In genomic region chr17:46002311-46002972, GRCh38 we compare ENCODE assay signal across 9 cellular contexts. TPM values are rescaled to one million over a fixed set of nuclear protein-coding genes. Genes with fewer than 3 reads are reported as not detected.
DNase-seq lines count a peak whose midpoint lies in the region; ATAC-seq and TF ChIP-seq lines count a peak whose summit lies in the region.
"Had no signal": no experiment of that assay in that cellular context is flagged by ENCODE, and none has a peak within 500 bp of the region (broad histone marks: within the 10 kb centered on the region; RNA-seq: fewer than 3 reads in every experiment).

No MANE protein-coding gene starts in this region.

- intact Hi-C loops in activated naive CD4-positive, alpha-beta T cell treated with anti-CD3 and anti-CD28 coated beads for 36 hours (cut with micrococcal nuclease), result loop anchor here (1.0 kb wide), 3 partner anchors 42 to 211 kb away; partner anchors contain the start of gene KANSL1

- no peaks in the 10 kb centered on the region for H3K36me3 Mint-ChIP-seq in activated naive CD4-positive, alpha-beta T cell treated with anti-CD3 and anti-CD28 coated beads for 36 hours (ENCODE audit: low read depth)
- H3K36me3 Mint-ChIP-seq in glutamatergic neuron (ENCODE audit: unreplicated experiment), result peaks cover 7% of the 10 kb centered on the region

- no peaks in the 10 kb centered on the region for H3K9me2 ChIP-seq in MM.1S (replicated peaks; ENCODE audit: insufficient read depth, low read length)
- H3K9me2 ChIP-seq in SK-N-SH, result no peaks in the 10 kb centered on the region

- CTCF ChIA-PET in SK-N-SH (lab: Yijun Ruan, JAX), result interaction anchor here (0.6 to 8.5 kb wide), 52 partner anchors 11 to 940 kb away, joined by 3 to 104 read pairs (median 4); partner anchors contain the start of genes ACBD4 and KANSL1
- CTCF ChIA-PET in activated naive CD4-positive, alpha-beta T cell treated with anti-CD3 and anti-CD28 coated beads for 36 hours (lab: Charles Lee), result interaction anchor here (0.6 to 3.4 kb wide), 26 partner anchors 11 to 606 kb away, joined by 3 to 13 read pairs (median 4); partner anchors contain the start of gene KANSL1

- H3K27me3 Mint-ChIP-seq in activated naive CD4-positive, alpha-beta T cell treated with anti-CD3 and anti-CD28 coated beads for 36 hours (ENCODE audit: low read depth), result no peaks in the 10 kb centered on the region
- H3K27me3 Mint-ChIP-seq in glutamatergic neuron (ENCODE audit: unreplicated experiment), result peaks cover 10% of the 10 kb centered on the region

- H3K27me3 ChIP-seq in MM.1S (replicated peaks; ENCODE audit: insufficient read depth, low read length), result no peaks in the 10 kb centered on the region
- H3K27me3 ChIP-seq in SK-N-SH (ENCODE audit: insufficient read depth), result no peaks in the 10 kb centered on the region
- no peaks in the 10 kb centered on the region for H3K27me3 ChIP-seq in upper lobe of left lung

- H3K4me1 Mint-ChIP-seq in activated naive CD4-positive, alpha-beta T cell treated with anti-CD3 and anti-CD28 coated beads for 36 hours (ENCODE audit: low read depth), result no peaks in the 10 kb centered on the region
- H3K4me1 Mint-ChIP-seq in glutamatergic neuron (ENCODE audit: low read depth, unreplicated experiment), result no peaks in the 10 kb centered on the region

- H3K4me3 ChIP-seq in MM.1S (ENCODE audit: low read length) (no peak overlapping the region), SK-N-SH (ENCODE audit: low read depth in 2 of 2, low read length in 1 of 2) (no peak overlapping the region), upper lobe of left lung (no peak overlapping the region)

- H3K4me3 Mint-ChIP-seq in activated naive CD4-positive, alpha-beta T cell treated with anti-CD3 and anti-CD28 coated beads for 36 hours, result no peak overlapping the region
- H3K4me3 Mint-ChIP-seq in glutamatergic neuron (ENCODE audit: unreplicated experiment), result peak overlapping the region; percentile 55

- ATAC-seq in upper lobe of left lung (ENCODE audit: low FRiP score in 2 of 2), result peak; percentile 84 to 91
- ATAC-seq in HG03457 (IDR thresholded peaks at IDR 0.05; ENCODE audit: unreplicated experiment), result no peak

- H3K4me1 ChIP-seq in MM.1S (ENCODE audit: low read length) (no peaks in the 10 kb centered on the region), SK-N-SH (ENCODE audit: control insufficient read depth in 1 of 2, insufficient read depth in 2 of 2, low read depth in 1 of 2, low read length in 1 of 2) (peaks cover 0 to 9% of the 10 kb centered on the region in 2 experiments; a peak in 1 of 4 replicates), upper lobe of left lung (peaks cover 0 to 3% (median 0%) of the 10 kb centered on the region in 4 donors)

- POLR2A ChIA-PET in SK-N-SH (lab: Yijun Ruan, JAX), result no interaction called here

- H3K9ac ChIP-seq in MM.1S (ENCODE audit: low read length) (no peak overlapping the region), SK-N-SH (no peak overlapping the region)

- H4K20me1 ChIP-seq in MM.1S (ENCODE audit: insufficient read depth, low read length) (no peaks in the 10 kb centered on the region), SK-N-SH (ENCODE audit: insufficient read depth) (no peaks in the 10 kb centered on the region)

- H3K27ac ChIP-seq in MM.1S (ENCODE audit: low read length) (no peak overlapping the region), SK-N-SH (ENCODE audit: low read depth in 2 of 2, low read length in 1 of 2) (no peak overlapping the region), upper lobe of left lung (no peak overlapping the region)

- no peaks in the 10 kb centered on the region for H3K9me3 Mint-ChIP-seq in activated naive CD4-positive, alpha-beta T cell treated with anti-CD3 and anti-CD28 coated beads for 36 hours
- peaks cover 7% of the 10 kb centered on the region for H3K9me3 Mint-ChIP-seq in glutamatergic neuron (ENCODE audit: unreplicated experiment)

- 19% methylated on average over 8 of the region's 8 CpGs for WGBS in SK-N-SH (ENCODE audit: low lambda C conversion rate)
- 20 to 21% methylated on average over 7 to 8 of the region's 8 CpGs for WGBS in upper lobe of left lung, 2 donors

- no peak for TF ChIP-seq POLR2A in upper lobe of left lung (IDR thresholded peaks at IDR 0.05)

- H2AFZ ChIP-seq in MM.1S (ENCODE audit: low read length) (peak overlapping the region; percentile 35; the same call in 1 of the 2 replicates), SK-N-SH (ENCODE audit: low read depth) (peak overlapping the region; percentile 4; the same call in 1 of the 2 replicates)

- H3K79me2 ChIP-seq in MM.1S (ENCODE audit: low read length) (no peaks in the 10 kb centered on the region), SK-N-SH (ENCODE audit: insufficient read depth) (no peaks in the 10 kb centered on the region)

- TF ChIP-seq EP300 in SK-N-SH (IDR thresholded peaks at IDR 0.05; ENCODE audit: borderline replicate concordance in 1 of 2, low read depth in 1 of 2, low read length in 1 of 2), result no peak
- no peak for TF ChIP-seq EP300 in upper lobe of left lung (IDR thresholded peaks at IDR 0.05)

- TF ChIP-seq RAD21 in SK-N-SH (IDR thresholded peaks at IDR 0.05; ENCODE audit: low read length), result peak; percentile 96

- H3K9me3 ChIP-seq in MM.1S (replicated peaks; ENCODE audit: insufficient read depth, low read length) (no peaks in the 10 kb centered on the region), SK-N-SH (no peaks in the 10 kb centered on the region), upper lobe of left lung (no peaks in the 10 kb centered on the region)

- DNase-seq in GM10266 (ENCODE audit: extremely low spot score) (peak; percentile 84), MM.1S (peak; percentile 56), SK-N-SH (peak; percentile 89), glutamatergic neuron (peak; percentile 79), pons (ENCODE audit: low spot score) (peak; percentile 78), upper lobe of left lung (peak in 1 of 2 donors; percentile 76)
- peak; percentile 82 for DNase-seq in activated naive CD4-positive, alpha-beta T cell treated with anti-CD3 and anti-CD28 coated beads for 36 hours

- H3K36me3 ChIP-seq in MM.1S (replicated peaks; ENCODE audit: insufficient read depth, low read length) (no peaks in the 10 kb centered on the region), SK-N-SH (replicated peaks in 1 of 2; ENCODE audit: control insufficient read depth in 1 of 2, insufficient read depth in 2 of 2, low read length in 1 of 2) (no peaks in the 10 kb centered on the region), upper lobe of left lung (no peaks in the 10 kb centered on the region)

- H3K4me2 ChIP-seq in MM.1S (ENCODE audit: low read depth, low read length) (no peak overlapping the region), SK-N-SH (no peak overlapping the region)

- H3K27ac Mint-ChIP-seq in activated naive CD4-positive, alpha-beta T cell treated with anti-CD3 and anti-CD28 coated beads for 36 hours, result no peak overlapping the region
- H3K27ac Mint-ChIP-seq in glutamatergic neuron (ENCODE audit: unreplicated experiment), result peak overlapping the region; percentile 39

- H3F3A ChIP-seq in MM.1S (ENCODE audit: insufficient read depth, low read length) (no peaks in the 10 kb centered on the region), SK-N-SH (replicated peaks; ENCODE audit: insufficient read depth) (no peaks in the 10 kb centered on the region)

- TF ChIP-seq CTCF in GM10266 (IDR thresholded peaks at IDR 0.05; ENCODE audit: control insufficient read depth, insufficient read depth, low read depth, missing control alignments) (peak; percentile 88), MM.1S (IDR thresholded peaks at IDR 0.05; ENCODE audit: low read length) (peak; percentile 84), SK-N-SH (IDR thresholded peaks at IDR 0.05) (peak; percentile 98), glutamatergic neuron (IDR thresholded peaks at IDR 0.05; ENCODE audit: partially characterized antibody, unreplicated experiment) (peak; percentile 95), upper lobe of left lung (IDR thresholded peaks at IDR 0.05) (peak; percentile 93 to 100 (median 96))

TF ChIP-seq in SK-N-SH, 30 proteins besides CTCF, POLR2A, EP300 and RAD21 (continues in another document):
- TF ChIP-seq, protein P1, sequence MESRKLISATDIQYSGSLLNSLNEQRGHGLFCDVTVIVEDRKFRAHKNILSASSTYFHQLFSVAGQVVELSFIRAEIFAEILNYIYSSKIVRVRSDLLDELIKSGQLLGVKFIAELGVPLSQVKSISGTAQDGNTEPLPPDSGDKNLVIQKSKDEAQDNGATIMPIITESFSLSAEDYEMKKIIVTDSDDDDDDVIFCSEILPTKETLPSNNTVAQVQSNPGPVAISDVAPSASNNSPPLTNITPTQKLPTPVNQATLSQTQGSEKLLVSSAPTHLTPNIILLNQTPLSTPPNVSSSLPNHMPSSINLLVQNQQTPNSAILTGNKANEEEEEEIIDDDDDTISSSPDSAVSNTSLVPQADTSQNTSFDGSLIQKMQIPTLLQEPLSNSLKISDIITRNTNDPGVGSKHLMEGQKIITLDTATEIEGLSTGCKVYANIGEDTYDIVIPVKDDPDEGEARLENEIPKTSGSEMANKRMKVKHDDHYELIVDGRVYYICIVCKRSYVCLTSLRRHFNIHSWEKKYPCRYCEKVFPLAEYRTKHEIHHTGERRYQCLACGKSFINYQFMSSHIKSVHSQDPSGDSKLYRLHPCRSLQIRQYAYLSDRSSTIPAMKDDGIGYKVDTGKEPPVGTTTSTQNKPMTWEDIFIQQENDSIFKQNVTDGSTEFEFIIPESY (IDR thresholded peaks at IDR 0.05; ENCODE audit: borderline replicate concordance, low read depth), result no peak
- no peak for TF ChIP-seq FOSL2 (IDR thresholded peaks at IDR 0.05; ENCODE audit: borderline replicate concordance, low read depth)
- TF ChIP-seq GABPA (IDR thresholded peaks at IDR 0.05; ENCODE audit: low read depth), result no peak
- TF ChIP-seq SIN3A (IDR thresholded peaks at IDR 0.05; ENCODE audit: borderline replicate concordance, low read depth, low read length), result no peak
- TF ChIP-seq NFIC (IDR thresholded peaks at IDR 0.05; ENCODE audit: borderline replicate concordance), result no peak
- 0 out of 2 replicates have a peak, but pooled peaks have one; percentile 24 for TF ChIP-seq RCOR1 (IDR thresholded peaks at IDR 0.05; ENCODE audit: low read length)
- TF ChIP-seq FOXM1 (IDR thresholded peaks at IDR 0.05; ENCODE audit: low read depth), result no peak
- TF ChIP-seq TEAD4 (IDR thresholded peaks at IDR 0.05; ENCODE audit: borderline replicate concordance, insufficient read depth), result no peak
- TF ChIP-seq ELF1 (IDR thresholded peaks at IDR 0.05), result no peak
- TF ChIP-seq FOXJ3 (CRISPR knock-in tag; IDR thresholded peaks at IDR 0.05), result no peak

RNA-seq across cellular contexts. Expression of gene STH, which starts 3.4 kb away (rescaled TPM):
- not detected in 2 replicates for polyA plus RNA-seq in SK-N-SH (2012; rRNA removed)
- not detected in 2 replicates for polyA plus RNA-seq in SK-N-SH (2012; cell fraction: cytosol; rRNA removed)
- polyA plus RNA-seq in SK-N-SH (2012; cell fraction: nucleus; rRNA removed), result not detected in 2 replicates
- total RNA-seq in activated naive CD4-positive, alpha-beta T cell treated with anti-CD3 and anti-CD28 coated beads for 36 hours, result not detected
- total RNA-seq in glutamatergic neuron (ENCODE audit: unreplicated experiment), result 4.1 TPM
- not detected for total RNA-seq in upper lobe of left lung
- total RNA-seq: mononuclear cell had no signal
